1 cellular context compared by ENCODE assay signal in genomic region chr4:39319678-39320077, GRCh38.
A peak's percentile ranks its signal among the peaks of the same experiment; 100 is the strongest.
TF ChIP-seq lines count a peak whose summit lies in the region.

No MANE protein-coding gene starts in this region.

TF ChIP-seq in SK-N-SH, 30 proteins besides CTCF, POLR2A, EP300 and RAD21 (continued from another document):
- no peak for TF ChIP-seq MXI1 (IDR thresholded peaks at IDR 0.05; ENCODE audit: low read depth, low read length)
- no peak for TF ChIP-seq SIN3A (IDR thresholded peaks at IDR 0.05; ENCODE audit: borderline replicate concordance, low read depth, low read length)
- TF ChIP-seq TEAD4 (IDR thresholded peaks at IDR 0.05; ENCODE audit: borderline replicate concordance, insufficient read depth), result 0 out of 2 replicates have a peak, but pooled peaks have one; percentile 36
- TF ChIP-seq, protein P1, sequence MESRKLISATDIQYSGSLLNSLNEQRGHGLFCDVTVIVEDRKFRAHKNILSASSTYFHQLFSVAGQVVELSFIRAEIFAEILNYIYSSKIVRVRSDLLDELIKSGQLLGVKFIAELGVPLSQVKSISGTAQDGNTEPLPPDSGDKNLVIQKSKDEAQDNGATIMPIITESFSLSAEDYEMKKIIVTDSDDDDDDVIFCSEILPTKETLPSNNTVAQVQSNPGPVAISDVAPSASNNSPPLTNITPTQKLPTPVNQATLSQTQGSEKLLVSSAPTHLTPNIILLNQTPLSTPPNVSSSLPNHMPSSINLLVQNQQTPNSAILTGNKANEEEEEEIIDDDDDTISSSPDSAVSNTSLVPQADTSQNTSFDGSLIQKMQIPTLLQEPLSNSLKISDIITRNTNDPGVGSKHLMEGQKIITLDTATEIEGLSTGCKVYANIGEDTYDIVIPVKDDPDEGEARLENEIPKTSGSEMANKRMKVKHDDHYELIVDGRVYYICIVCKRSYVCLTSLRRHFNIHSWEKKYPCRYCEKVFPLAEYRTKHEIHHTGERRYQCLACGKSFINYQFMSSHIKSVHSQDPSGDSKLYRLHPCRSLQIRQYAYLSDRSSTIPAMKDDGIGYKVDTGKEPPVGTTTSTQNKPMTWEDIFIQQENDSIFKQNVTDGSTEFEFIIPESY (IDR thresholded peaks at IDR 0.05; ENCODE audit: borderline replicate concordance, low read depth), result no peak
- no peak for TF ChIP-seq GATA2 (CRISPR knock-in tag; IDR thresholded peaks at IDR 0.05)
- no peak for TF ChIP-seq NRF1 (IDR thresholded peaks at IDR 0.05; ENCODE audit: low read depth, low read length)
- TF ChIP-seq MEF2A (IDR thresholded peaks at IDR 0.05; ENCODE audit: borderline replicate concordance, low read depth), result no peak
- TF ChIP-seq, protein P2, sequence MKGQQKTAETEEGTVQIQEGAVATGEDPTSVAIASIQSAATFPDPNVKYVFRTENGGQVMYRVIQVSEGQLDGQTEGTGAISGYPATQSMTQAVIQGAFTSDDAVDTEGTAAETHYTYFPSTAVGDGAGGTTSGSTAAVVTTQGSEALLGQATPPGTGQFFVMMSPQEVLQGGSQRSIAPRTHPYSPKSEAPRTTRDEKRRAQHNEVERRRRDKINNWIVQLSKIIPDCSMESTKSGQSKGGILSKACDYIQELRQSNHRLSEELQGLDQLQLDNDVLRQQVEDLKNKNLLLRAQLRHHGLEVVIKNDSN (IDR thresholded peaks at IDR 0.05; ENCODE audit: borderline replicate concordance, low read depth), result no peak
- TF ChIP-seq FOXJ3 (CRISPR knock-in tag; IDR thresholded peaks at IDR 0.05), result no peak
- no peak for TF ChIP-seq GABPA (IDR thresholded peaks at IDR 0.05; ENCODE audit: low read depth)
- TF ChIP-seq, protein P3, sequence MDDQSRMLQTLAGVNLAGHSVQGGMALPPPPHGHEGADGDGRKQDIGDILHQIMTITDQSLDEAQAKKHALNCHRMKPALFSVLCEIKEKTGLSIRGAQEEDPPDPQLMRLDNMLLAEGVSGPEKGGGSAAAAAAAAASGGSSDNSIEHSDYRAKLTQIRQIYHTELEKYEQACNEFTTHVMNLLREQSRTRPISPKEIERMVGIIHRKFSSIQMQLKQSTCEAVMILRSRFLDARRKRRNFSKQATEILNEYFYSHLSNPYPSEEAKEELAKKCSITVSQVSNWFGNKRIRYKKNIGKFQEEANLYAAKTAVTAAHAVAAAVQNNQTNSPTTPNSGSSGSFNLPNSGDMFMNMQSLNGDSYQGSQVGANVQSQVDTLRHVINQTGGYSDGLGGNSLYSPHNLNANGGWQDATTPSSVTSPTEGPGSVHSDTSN (IDR thresholded peaks at IDR 0.05), result peak; percentile 56
- no peak for TF ChIP-seq SMC3 (IDR thresholded peaks at IDR 0.05; ENCODE audit: low read depth, low read length)
- no peak for TF ChIP-seq FOXM1 (IDR thresholded peaks at IDR 0.05; ENCODE audit: low read depth)
- no peak for TF ChIP-seq YY1 (IDR thresholded peaks at IDR 0.05; ENCODE audit: low read depth)
- no peak for TF ChIP-seq REST (IDR thresholded peaks at IDR 0.05; ENCODE audit: low read depth, low read length)
- no peak for TF ChIP-seq EZH2phosphoT487 (IDR thresholded peaks at IDR 0.05; ENCODE audit: borderline replicate concordance, low read depth)
- TF ChIP-seq, protein P4, sequence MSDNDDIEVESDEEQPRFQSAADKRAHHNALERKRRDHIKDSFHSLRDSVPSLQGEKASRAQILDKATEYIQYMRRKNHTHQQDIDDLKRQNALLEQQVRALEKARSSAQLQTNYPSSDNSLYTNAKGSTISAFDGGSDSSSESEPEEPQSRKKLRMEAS (IDR thresholded peaks at IDR 0.05; ENCODE audit: low read depth), result 0 out of 2 replicates have a peak, but pooled peaks have one; percentile 48
- no peak for TF ChIP-seq POLR2AphosphoS5 (IDR thresholded peaks at IDR 0.05; ENCODE audit: low read depth, low read length)
- TF ChIP-seq, protein P5, sequence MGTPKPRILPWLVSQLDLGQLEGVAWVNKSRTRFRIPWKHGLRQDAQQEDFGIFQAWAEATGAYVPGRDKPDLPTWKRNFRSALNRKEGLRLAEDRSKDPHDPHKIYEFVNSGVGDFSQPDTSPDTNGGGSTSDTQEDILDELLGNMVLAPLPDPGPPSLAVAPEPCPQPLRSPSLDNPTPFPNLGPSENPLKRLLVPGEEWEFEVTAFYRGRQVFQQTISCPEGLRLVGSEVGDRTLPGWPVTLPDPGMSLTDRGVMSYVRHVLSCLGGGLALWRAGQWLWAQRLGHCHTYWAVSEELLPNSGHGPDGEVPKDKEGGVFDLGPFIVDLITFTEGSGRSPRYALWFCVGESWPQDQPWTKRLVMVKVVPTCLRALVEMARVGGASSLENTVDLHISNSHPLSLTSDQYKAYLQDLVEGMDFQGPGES (IDR thresholded peaks at IDR 0.05; ENCODE audit: low read depth, low read length), result no peak
